ENCODE assay signal across 15 cellular contexts in the genomic region with DNA sequence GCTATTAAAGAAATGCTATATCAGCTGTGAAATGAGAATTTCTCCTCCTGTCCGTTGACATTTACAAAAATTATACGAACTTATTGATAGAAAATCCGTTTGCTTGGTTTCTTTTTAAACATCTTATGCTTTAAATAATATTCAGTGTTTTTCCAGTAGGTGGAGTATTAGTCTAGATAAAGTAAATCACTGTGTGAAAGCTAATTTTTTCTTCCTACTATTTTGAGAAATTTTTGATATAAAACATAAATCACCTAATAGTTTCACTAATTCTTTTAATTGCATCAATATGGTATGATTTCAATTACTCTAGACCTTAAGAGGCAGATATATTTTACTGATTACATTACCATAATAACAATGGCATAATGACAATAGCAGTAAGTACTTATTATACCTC.
A peak's percentile ranks its signal among the peaks of the same experiment; 100 is the strongest.
DNase-seq lines count a peak whose midpoint lies in the region; ATAC-seq and TF ChIP-seq lines count a peak whose summit lies in the region.
"Had no signal": no experiment of that assay in that cellular context is flagged by ENCODE, and none has a peak within 500 bp of the region (broad histone marks: within the 10 kb centered on the region; RNA-seq: fewer than 3 reads in every experiment).

No MANE protein-coding gene starts in this region.

- no peak overlapping the region for H3K4me2 ChIP-seq in OCI-LY1 (ENCODE audit: low read length)

- no peaks in the 10 kb centered on the region for H3K79me2 ChIP-seq in OCI-LY1 (ENCODE audit: insufficient read depth, low read length)

- H4K20me1 ChIP-seq in OCI-LY1 (ENCODE audit: insufficient read depth, low read length), result no peaks in the 10 kb centered on the region

- no peak for ATAC-seq in heart left ventricle
- ATAC-seq: activated naive CD4-positive, alpha-beta T cell treated with anti-CD3 and anti-CD28 coated beads, Interleukin-2, amount 50 U/mL, for 72 hours had no signal

- no peak for TF ChIP-seq POLR2A in heart left ventricle (IDR thresholded peaks at IDR 0.05)

- 52 to 59% (median 56%) methylated on average over 3 of the region's 3 CpGs for WGBS in heart left ventricle, 4 donors
- WGBS in endodermal cell (ENCODE audit: insufficient coverage in 1 of 2, insufficient read length in 1 of 2), 2 experiments, result 80% methylated on average over 3 of the region's 3 CpGs; no CpG with 5 or more reads in 1 of the 2 experiments

- no peaks in the 10 kb centered on the region for H3K27me3 ChIP-seq in cardiac muscle cell
- peaks cover 0 to 9% (median 0%) of the 10 kb centered on the region in 9 donors for H3K27me3 ChIP-seq in heart left ventricle
- peaks cover 12% of the 10 kb centered on the region; the same call in 1 of the 2 replicates for H3K27me3 ChIP-seq in OCI-LY1 (ENCODE audit: insufficient read depth, low read length)
- no peaks in the 10 kb centered on the region for H3K27me3 ChIP-seq in endodermal cell (ENCODE audit: control insufficient read depth, insufficient read depth, low read length, poor library complexity, severe bottlenecking)
- H3K27me3 ChIP-seq: colonic mucosa, uterus had no signal

- H3K36me3 Mint-ChIP-seq in endodermal cell (ENCODE audit: low read depth) (peaks cover 2% of the 10 kb centered on the region), type B pancreatic cell (no peaks in the 10 kb centered on the region)

- H3K27ac ChIP-seq in cardiac muscle cell (no peak overlapping the region), heart left ventricle (no peak overlapping the region), OCI-LY1 (ENCODE audit: low read depth, low read length, poor library complexity, severe bottlenecking) (no peak overlapping the region), endodermal cell (ENCODE audit: low read depth, low read length) (no peak overlapping the region)
- H3K27ac ChIP-seq: colonic mucosa, uterus had no signal

- H3K4me1 ChIP-seq in cardiac muscle cell (ENCODE audit: low read depth) (no peaks in the 10 kb centered on the region), heart left ventricle (no peaks in the 10 kb centered on the region), OCI-LY1 (ENCODE audit: insufficient read depth, low read length, severe bottlenecking) (no peaks in the 10 kb centered on the region), endodermal cell (ENCODE audit: control insufficient read depth, insufficient read depth, low read length) (no peaks in the 10 kb centered on the region)
- H3K4me1 ChIP-seq: colonic mucosa, uterus had no signal

- no peak overlapping the region for H3K4me3 Mint-ChIP-seq in endodermal cell
- no peak overlapping the region for H3K4me3 Mint-ChIP-seq in type B pancreatic cell

- H3K36me3 ChIP-seq in cardiac muscle cell (no peaks in the 10 kb centered on the region), heart left ventricle (no peaks in the 10 kb centered on the region), OCI-LY1 (ENCODE audit: insufficient read depth, low read length) (no peaks in the 10 kb centered on the region), endodermal cell (ENCODE audit: control insufficient read depth, insufficient read depth, low read length) (no peaks in the 10 kb centered on the region)
- H3K36me3 ChIP-seq: colonic mucosa, uterus had no signal

- no peak overlapping the region for H2AFZ ChIP-seq in OCI-LY1 (ENCODE audit: low read length)

- TF ChIP-seq CTCF in cardiac muscle cell (IDR thresholded peaks at IDR 0.05; ENCODE audit: low read depth, low read length), result peak; percentile 12
- peak in 5 of 12 donors; percentile 5 to 33 (median 21) for TF ChIP-seq CTCF in heart left ventricle (IDR thresholded peaks at IDR 0.05)
- TF ChIP-seq CTCF in OCI-LY1 (IDR thresholded peaks at IDR 0.05; ENCODE audit: low read length), result peak; percentile 36
- TF ChIP-seq CTCF in endodermal cell (conservative IDR thresholded peaks at IDR 0.05), result peak; percentile 41
- peak; percentile 59 for TF ChIP-seq CTCF in type B pancreatic cell (conservative IDR thresholded peaks at IDR 0.05)

- no peaks in the 10 kb centered on the region for H3F3A ChIP-seq in OCI-LY1 (ENCODE audit: insufficient read depth, low read length)

- intact Hi-C loops in heart left ventricle (cut with DNase I), result no loop called here

- H3K9me3 Mint-ChIP-seq in endodermal cell, result peaks cover 30% of the 10 kb centered on the region
- H3K9me3 Mint-ChIP-seq in type B pancreatic cell, result peaks cover 13% of the 10 kb centered on the region

- H3K27ac Mint-ChIP-seq in endodermal cell (no peak overlapping the region), type B pancreatic cell (no peak overlapping the region)
- H3K27ac Mint-ChIP-seq: activated naive CD4-positive, alpha-beta T cell treated with anti-CD3 and anti-CD28 coated beads, Interleukin-2, amount 50 U/mL, for 72 hours had no signal

- H3K9me2 ChIP-seq in OCI-LY1 (ENCODE audit: low read depth, low read length), result no peaks in the 10 kb centered on the region

- H3K9ac ChIP-seq in OCI-LY1 (ENCODE audit: low read length), result no peak overlapping the region
- no peak overlapping the region for H3K9ac ChIP-seq in endodermal cell (ENCODE audit: extremely low read depth, low read length, poor library complexity, severe bottlenecking)

- peaks cover 2% of the 10 kb centered on the region for H3K27me3 Mint-ChIP-seq in endodermal cell (ENCODE audit: insufficient read depth)
- no peaks in the 10 kb centered on the region for H3K27me3 Mint-ChIP-seq in type B pancreatic cell

- H3K9me3 ChIP-seq in cardiac muscle cell (ENCODE audit: low read depth) (no peaks in the 10 kb centered on the region), heart left ventricle (peaks cover 0 to 16% (median 3%) of the 10 kb centered on the region in 12 donors), OCI-LY1 (ENCODE audit: low read length) (peaks cover 3% of the 10 kb centered on the region; the same call in 1 of the 2 replicates), endodermal cell (ENCODE audit: control insufficient read depth, low read length) (peaks cover 26% of the 10 kb centered on the region)
- H3K9me3 ChIP-seq: colonic mucosa, uterus had no signal

- H3K4me3 ChIP-seq in cardiac muscle cell, result no peak overlapping the region
- no peak overlapping the region for H3K4me3 ChIP-seq in heart left ventricle
- no peak overlapping the region for H3K4me3 ChIP-seq in OCI-LY1 (ENCODE audit: low read depth, low read length, poor library complexity, severe bottlenecking)
- no peak overlapping the region for H3K4me3 ChIP-seq in endodermal cell (ENCODE audit: low read length)
- H3K4me3 ChIP-seq: colonic mucosa, uterus had no signal

- H3K4me1 Mint-ChIP-seq in endodermal cell, result no peaks in the 10 kb centered on the region
- no peaks in the 10 kb centered on the region for H3K4me1 Mint-ChIP-seq in type B pancreatic cell (ENCODE audit: unreplicated experiment)

- DNase-seq in cardiac muscle cell (ENCODE audit: low read depth in 1 of 2, low spot score in 1 of 2) (no peak), heart left ventricle (no peak), endodermal cell (no peak), type B pancreatic cell (ENCODE audit: extremely low spot score, unreplicated experiment) (no peak), globus pallidus (ENCODE audit: low spot score) (no peak), NCI-H446 treated with DMSO at 0.1 percent for 48 hours (lab: John Stamatoyannopoulos, UW) (no peak)
- no peak for DNase-seq in activated naive CD4-positive, alpha-beta T cell treated with Interleukin-2 at 50 U/mL for 16 hours
- DNase-seq: activated CD8-positive, alpha-beta memory T cell treated with anti-CD3 and anti-CD28 coated beads, Interleukin-2, amount 50 U/mL, for 4 hours; colonic mucosa; EL; NCI-H524 treated with DMSO at 0.1 percent for 48 hours; stimulated activated CD8-positive, alpha-beta memory T cell treated with anti-CD3 and anti-CD28 coated beads, Interleukin-4, amount 100 ng/mL, for 48 hours; uterus had no signal
